In the genomic region with DNA sequence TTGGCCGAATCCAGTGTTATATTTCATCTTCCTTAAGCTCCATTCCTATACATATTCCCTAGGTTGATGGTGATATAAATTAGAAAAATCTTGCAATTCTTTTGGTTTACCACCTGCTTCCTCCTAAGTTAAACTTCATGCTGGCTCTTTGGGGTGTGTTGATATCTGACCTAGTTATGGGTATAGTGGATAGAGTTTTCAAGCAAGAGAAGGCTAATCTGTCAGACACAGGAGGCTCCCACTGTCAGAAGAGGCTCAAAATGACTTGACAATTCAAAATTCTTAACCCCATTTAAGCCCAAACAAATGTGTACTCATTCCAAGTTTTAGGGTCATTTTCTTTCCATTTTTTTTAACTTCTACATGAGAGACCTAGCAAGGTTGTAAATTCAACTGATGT, we compare ENCODE assay signal across 34 cellular contexts.
"Had no signal": no experiment of that assay in that cellular context is flagged by ENCODE, and none has a peak within 500 bp of the region (broad histone marks: within the 10 kb centered on the region; RNA-seq: fewer than 3 reads in every experiment).

No MANE protein-coding gene starts in this region.

- H3K9me3 ChIP-seq: MG63 had no signal

- DNase-seq: Karpas-422, Kasumi-1, MG63, MM.1S, MV-4-11, NCI-H1048, NCI-H1092, NCI-H1092 treated with DMSO at 0.1 percent for 48 hours, NCI-H1105, NCI-H1105 treated with DMSO at 0.1 percent for 48 hours, NCI-H1417, NCI-H1417 treated with DMSO at 0.1 percent for 48 hours, NCI-H1436, NCI-H1436 treated with DMSO at 0.1 percent for 48 hours, NCI-H146, NCI-H1694, NCI-H1694 treated with DMSO at 0.1 percent for 48 hours, NCI-H187, NCI-H187 treated with DMSO at 0.1 percent for 48 hours, NCI-H1930, NCI-H2029, NCI-H2029 treated with DMSO at 0.1 percent for 48 hours, NCI-H2081, NCI-H2081 treated with DMSO at 0.1 percent for 48 hours, NCI-H2107, NCI-H2171, NCI-H2171 treated with DMSO at 0.1 percent for 48 hours, NCI-H2227 treated with DMSO at 0.1 percent for 48 hours, NCI-H226, NCI-H345, NCI-H446, NCI-H446 treated with DMSO at 0.1 percent for 48 hours, NCI-H510A, NCI-H510A treated with DMSO at 0.1 percent for 48 hours had no signal

- H3K4me3 ChIP-seq: MG63 had no signal

- H3K36me3 ChIP-seq: MG63 had no signal

- H3K27me3 ChIP-seq: MG63 had no signal
